10 cellular contexts compared by ENCODE assay signal in the genomic region with DNA sequence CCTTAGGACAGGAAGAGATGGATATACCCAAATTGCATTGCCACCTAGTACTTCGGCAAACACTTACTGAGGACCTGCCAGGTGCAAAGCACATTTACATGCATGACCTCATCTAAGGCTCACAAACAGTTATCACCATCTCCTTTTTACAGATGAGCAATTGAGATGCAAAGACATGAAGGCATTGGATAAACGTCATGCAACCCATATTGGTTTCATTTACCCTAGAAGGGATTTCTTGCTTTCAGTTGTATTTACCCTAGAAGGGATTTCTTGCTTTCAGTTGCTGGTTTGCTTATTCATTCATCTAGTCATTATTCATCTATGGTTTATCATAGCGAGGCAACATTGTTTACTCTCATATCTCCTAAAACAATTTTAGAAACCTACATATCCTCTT.
DNase-seq lines count a peak whose midpoint lies in the region; ATAC-seq lines count a peak whose summit lies in the region.
"Had no signal": no experiment of that assay in that cellular context is flagged by ENCODE, and none has a peak within 500 bp of the region (broad histone marks: within the 10 kb centered on the region; RNA-seq: fewer than 3 reads in every experiment).

No MANE protein-coding gene starts in this region.

- H3K4me3 Mint-ChIP-seq in memory B cell = no peak overlapping the region
- H3K4me3 Mint-ChIP-seq: endodermal cell had no signal

- H3K9me3 Mint-ChIP-seq in memory B cell = no peaks in the 10 kb centered on the region
- H3K9me3 Mint-ChIP-seq: endodermal cell had no signal

- H3K27ac Mint-ChIP-seq in memory B cell = no peak overlapping the region
- H3K27ac Mint-ChIP-seq: endodermal cell had no signal

- peak; percentile 61 to 65 for ATAC-seq in activated CD4-positive, CD25-positive, alpha-beta regulatory T cell treated with anti-CD3 and anti-CD28 coated beads, Interleukin-2, amount 50 U/mL, for 24 hours
- ATAC-seq in GM21737 (IDR thresholded peaks at IDR 0.05; ENCODE audit: unreplicated experiment) = peak; percentile 67
- peak; percentile 87 for ATAC-seq in HG03520 (IDR thresholded peaks at IDR 0.05; ENCODE audit: unreplicated experiment)
- ATAC-seq in memory B cell (ENCODE audit: low read depth) = peak; percentile 70

- no peaks in the 10 kb centered on the region for H3K36me3 Mint-ChIP-seq in memory B cell

- no peaks in the 10 kb centered on the region for H3K27me3 Mint-ChIP-seq in memory B cell

- no peak for DNase-seq in activated CD4-positive, CD25-positive, alpha-beta regulatory T cell treated with anti-CD3 and anti-CD28 coated beads, Interleukin-2, amount 50 U/mL, for 72 hours
- DNase-seq in memory B cell (ENCODE audit: low spot score in 2 of 2) (no peak), NCI-H2171 treated with DMSO at 0.1 percent for 48 hours (lab: John Stamatoyannopoulos, UW) (no peak), hypothalamus (lab: John Stamatoyannopoulos, UW) (no peak), COLO829 (ENCODE audit: low spot score) (no peak)
- DNase-seq: endodermal cell, upper lobe of left lung had no signal

- peaks cover 24% of the 10 kb centered on the region for H3K4me1 Mint-ChIP-seq in memory B cell
